18 cellular contexts compared by ENCODE assay signal in genomic region chr10:15124190-15124589, GRCh38. TPM values are rescaled to one million over a fixed set of nuclear protein-coding genes. Genes with fewer than 3 reads are reported as not detected.
DNase-seq lines count a peak whose midpoint lies in the region; ATAC-seq and TF ChIP-seq lines count a peak whose summit lies in the region.
"Had no signal": no experiment of that assay in that cellular context is flagged by ENCODE, and none has a peak within 500 bp of the region (broad histone marks: within the 10 kb centered on the region; RNA-seq: fewer than 3 reads in every experiment).

No MANE protein-coding gene starts in this region.

- no peak for TF ChIP-seq RAD21 in IMR-90 (IDR thresholded peaks at IDR 0.05; ENCODE audit: low read length)

- H2AK5ac ChIP-seq in IMR-90 (ENCODE audit: low read depth, low read length), result peak overlapping the region; percentile 44; the same call in 1 of the 2 replicates

- peak overlapping the region; percentile 56; the same call in 1 of the 2 replicates for H3K4ac ChIP-seq in IMR-90 (ENCODE audit: low read depth, low read length)

- no peak overlapping the region for H3K4me3 ChIP-seq in IMR-90 (ENCODE audit: insufficient read depth, low read depth, low read length)
- H3K4me3 ChIP-seq: body of pancreas had no signal

- no peak for TF ChIP-seq POLR2A in IMR-90 (IDR thresholded peaks at IDR 0.05; ENCODE audit: low read depth, low read length)

- no peak overlapping the region for H3K4me3 Mint-ChIP-seq in activated CD8-positive, alpha-beta memory T cell treated with anti-CD3 and anti-CD28 coated beads, Interleukin-2, amount 10 ng/mL, durations not matched to agents 7 days and 5 days
- H3K4me3 Mint-ChIP-seq in activated naive CD8-positive, alpha-beta T cell treated with anti-CD3 and anti-CD28 coated beads for 36 hours, result no peak overlapping the region
- no peak overlapping the region for H3K4me3 Mint-ChIP-seq in nephron progenitor cell
- H3K4me3 Mint-ChIP-seq: dendritic cell treated with granulocyte-macrophage colony-stimulating factor and Interleukin-4, amounts not matched to agents 40 ng/mL and 50 ng/mL, for 4 days had no signal

- no peaks in the 10 kb centered on the region for H3K9me3 Mint-ChIP-seq in activated CD8-positive, alpha-beta memory T cell treated with anti-CD3 and anti-CD28 coated beads, Interleukin-2, amount 10 ng/mL, durations not matched to agents 7 days and 5 days (ENCODE audit: low read depth)
- H3K9me3 Mint-ChIP-seq in activated naive CD8-positive, alpha-beta T cell treated with anti-CD3 and anti-CD28 coated beads for 36 hours, result no peaks in the 10 kb centered on the region
- peaks cover 4% of the 10 kb centered on the region for H3K9me3 Mint-ChIP-seq in nephron progenitor cell
- H3K9me3 Mint-ChIP-seq: dendritic cell treated with granulocyte-macrophage colony-stimulating factor and Interleukin-4, amounts not matched to agents 40 ng/mL and 50 ng/mL, for 4 days had no signal

- H4K8ac ChIP-seq in IMR-90 (ENCODE audit: low read depth in 2 of 2, low read length in 2 of 2), result peak overlapping the region in 1 of 2 experiments; percentile 59; a peak in 2 of 4 replicates

- H3K9me1 ChIP-seq in IMR-90 (ENCODE audit: insufficient read depth, low read length), result no peaks in the 10 kb centered on the region

- peak overlapping the region; percentile 32; the same call in 1 of the 2 replicates for H3K27ac ChIP-seq in IMR-90 (ENCODE audit: insufficient read depth, low read length)
- H3K27ac ChIP-seq: body of pancreas had no signal

- H3K36me3 ChIP-seq in IMR-90 (ENCODE audit: control insufficient read depth, insufficient read depth, low read length), result peaks cover 10% of the 10 kb centered on the region

- no peaks in the 10 kb centered on the region for H4K20me1 ChIP-seq in IMR-90 (ENCODE audit: insufficient read depth, low read length)

- no peak overlapping the region for H2AK9ac ChIP-seq in IMR-90 (replicated peaks; ENCODE audit: low read depth, low read length, poor library complexity)

- peaks cover 7% of the 10 kb centered on the region for H3K4me1 ChIP-seq in IMR-90 (ENCODE audit: control insufficient read depth, insufficient read depth, low read length)
- H3K4me1 ChIP-seq: body of pancreas had no signal

- H3K79me1 ChIP-seq in IMR-90 (ENCODE audit: low read depth in 1 of 2, low read length in 2 of 2), result peaks cover 2 to 11% of the 10 kb centered on the region in 2 experiments; a peak in 3 of 4 replicates

- TF ChIP-seq CTCF in IMR-90 (conservative IDR thresholded peaks at IDR 0.05; ENCODE audit: low read depth, low read length) (no peak), nephron progenitor cell (IDR thresholded peaks at IDR 0.05) (no peak)

- CTCF ChIA-PET in activated CD8-positive, alpha-beta memory T cell treated with anti-CD3 and anti-CD28 coated beads, Interleukin-2, amount 10 ng/mL, durations not matched to agents 7 days and 5 days (lab: Charles Lee), result interaction anchor here (1.7 to 1.8 kb wide), 2 partner anchors 18 kb away, joined by 4 to 8 read pairs; no protein-coding TSS in a partner anchor
- CTCF ChIA-PET in IMR-90 (lab: Yijun Ruan, JAX), result interaction anchor here (0.9 kb wide), 1 partner anchor 18 kb away, joined by 4 read pairs; no protein-coding TSS in a partner anchor

- peak overlapping the region; percentile 34 for H3K14ac ChIP-seq in IMR-90 (replicated peaks; ENCODE audit: low read depth, low read length)

- no peaks in the 10 kb centered on the region for H3K27me3 ChIP-seq in IMR-90 (ENCODE audit: control insufficient read depth, insufficient read depth, low read length)
- H3K27me3 ChIP-seq: body of pancreas had no signal

- H2AFZ ChIP-seq in IMR-90 (replicated peaks; ENCODE audit: low read length, poor library complexity), result no peak overlapping the region

- H2BK120ac ChIP-seq in IMR-90 (ENCODE audit: low read depth, low read length), result peak overlapping the region; percentile 78; the same call in 1 of the 2 replicates

- H3K36me3 Mint-ChIP-seq in activated CD8-positive, alpha-beta memory T cell treated with anti-CD3 and anti-CD28 coated beads, Interleukin-2, amount 10 ng/mL, durations not matched to agents 7 days and 5 days, result peaks cover 52% of the 10 kb centered on the region
- peaks cover 49% of the 10 kb centered on the region for H3K36me3 Mint-ChIP-seq in activated naive CD8-positive, alpha-beta T cell treated with anti-CD3 and anti-CD28 coated beads for 36 hours
- peaks cover 57% of the 10 kb centered on the region for H3K36me3 Mint-ChIP-seq in nephron progenitor cell (ENCODE audit: low read depth)

- no peaks in the 10 kb centered on the region for H3K9me3 ChIP-seq in IMR-90 (ENCODE audit: control insufficient read depth, insufficient read depth, low read length)
- H3K9me3 ChIP-seq: body of pancreas had no signal

- BruUV-seq in IMR-90 (replicated peaks; lab: Mats Ljungman, UMichigan), result no TSS peak

- H3K56ac ChIP-seq in IMR-90 (ENCODE audit: extremely low read depth, insufficient read depth, low read length), result no peak overlapping the region; the same call in 1 of the 2 replicates

- H3K4me2 ChIP-seq in IMR-90 (ENCODE audit: low read depth, low read length), result no peak overlapping the region

- intact Hi-C loops in IMR-90 (cut with micrococcal nuclease), result no loop called here

- H2BK20ac ChIP-seq in IMR-90 (ENCODE audit: low read depth, low read length), result peak overlapping the region; percentile 58

- H4K91ac ChIP-seq in IMR-90 (ENCODE audit: insufficient read depth, low read depth, low read length), result peak overlapping the region; percentile 40; the same call in 1 of the 2 replicates

- no peak overlapping the region; the same call in 1 of the 2 replicates for H3K23ac ChIP-seq in IMR-90 (ENCODE audit: low read depth, low read length)

- H4K5ac ChIP-seq in IMR-90 (ENCODE audit: low read depth, low read length), result peak overlapping the region; percentile 50; the same call in 1 of the 2 replicates

- H3K27ac Mint-ChIP-seq in activated CD8-positive, alpha-beta memory T cell treated with anti-CD3 and anti-CD28 coated beads, Interleukin-2, amount 10 ng/mL, durations not matched to agents 7 days and 5 days, result peak overlapping the region; percentile 52
- H3K27ac Mint-ChIP-seq in activated naive CD8-positive, alpha-beta T cell treated with anti-CD3 and anti-CD28 coated beads for 36 hours, result peak overlapping the region; percentile 62
- H3K27ac Mint-ChIP-seq in nephron progenitor cell, result peak overlapping the region; percentile 74
- H3K27ac Mint-ChIP-seq: dendritic cell treated with granulocyte-macrophage colony-stimulating factor and Interleukin-4, amounts not matched to agents 40 ng/mL and 50 ng/mL, for 4 days had no signal

- no peak overlapping the region for H3K9ac ChIP-seq in IMR-90 (ENCODE audit: low read depth, low read length)

- peak overlapping the region; percentile 83 for H2BK5ac ChIP-seq in IMR-90 (ENCODE audit: low read depth, low read length, poor library complexity, severe bottlenecking)

- H2BK15ac ChIP-seq in IMR-90 (ENCODE audit: low read depth, low read length), result peak overlapping the region; percentile 7; the same call in 1 of the 3 replicates

- POLR2A ChIA-PET in IMR-90 (lab: Charles Lee; ENCODE audit: unreplicated experiment), result no interaction called here

- DNase-seq in activated CD8-positive, alpha-beta memory T cell treated with anti-CD3 and anti-CD28 coated beads, Interleukin-2, amount 10 ng/mL, durations not matched to agents 7 days and 5 days, result no peak
- no peak for DNase-seq in activated CD8-positive, alpha-beta memory T cell treated with anti-CD3 and anti-CD28 coated beads, Interleukin-2, amount 50 U/mL, for 4 hours
- DNase-seq in IMR-90 (no peak), nephron progenitor cell (no peak), NCI-H1105 treated with DMSO at 0.1 percent for 48 hours (lab: John Stamatoyannopoulos, UW) (no peak)
- no peak for DNase-seq in activated naive CD8-positive, alpha-beta T cell treated with anti-CD3 and anti-CD28 coated beads for 36 hours
- no peak for DNase-seq in activated effector memory CD4-positive, alpha-beta T cell treated with Interleukin-2 at 50 U/mL for 16 hours
- DNase-seq: activated gamma-delta T cell, body of pancreas, erythroblast, NCI-H1694, NCI-H2227 treated with DMSO at 0.1 percent for 48 hours, occipital lobe, right cardiac atrium had no signal

- peaks cover 35% of the 10 kb centered on the region for H3K4me1 Mint-ChIP-seq in activated CD8-positive, alpha-beta memory T cell treated with anti-CD3 and anti-CD28 coated beads, Interleukin-2, amount 10 ng/mL, durations not matched to agents 7 days and 5 days
- peaks cover 19% of the 10 kb centered on the region for H3K4me1 Mint-ChIP-seq in activated naive CD8-positive, alpha-beta T cell treated with anti-CD3 and anti-CD28 coated beads for 36 hours
- H3K4me1 Mint-ChIP-seq in nephron progenitor cell, result no peaks in the 10 kb centered on the region

- WGBS in IMR-90 (ENCODE audit: extremely low coverage in 2 of 2, insufficient read length in 1 of 2), 2 experiments, result no CpG with 5 or more reads among the region's 9 CpGs

- H3K18ac ChIP-seq in IMR-90 (ENCODE audit: low read depth, low read length), result peak overlapping the region; percentile 39; the same call in 1 of the 2 replicates

- dilution Hi-C loops in IMR-90 (cut with HindIII; ENCODE audit: low sequenced_read_pairs, unreplicated experiment), result no loop called here

- no peak for ATAC-seq in activated CD8-positive, alpha-beta memory T cell treated with anti-CD3 and anti-CD28 coated beads, Interleukin-2, amount 10 ng/mL, durations not matched to agents 7 days and 5 days
- ATAC-seq in IMR-90 (ENCODE audit: low read depth), result no peak
- no peak for ATAC-seq in HG03159 (IDR thresholded peaks at IDR 0.05; ENCODE audit: unreplicated experiment)
- ATAC-seq: body of pancreas, HCT116, right cardiac atrium had no signal

- in situ Hi-C loops in IMR-90 (cut with MboI; ENCODE audit: low sequenced_read_pairs), result no loop called here

- H3K27me3 Mint-ChIP-seq in activated CD8-positive, alpha-beta memory T cell treated with anti-CD3 and anti-CD28 coated beads, Interleukin-2, amount 10 ng/mL, durations not matched to agents 7 days and 5 days, result no peaks in the 10 kb centered on the region
- no peaks in the 10 kb centered on the region for H3K27me3 Mint-ChIP-seq in activated naive CD8-positive, alpha-beta T cell treated with anti-CD3 and anti-CD28 coated beads for 36 hours
- H3K27me3 Mint-ChIP-seq in nephron progenitor cell (ENCODE audit: low read depth, poor library complexity), result no peaks in the 10 kb centered on the region
- H3K27me3 Mint-ChIP-seq: dendritic cell treated with granulocyte-macrophage colony-stimulating factor and Interleukin-4, amounts not matched to agents 40 ng/mL and 50 ng/mL, for 4 days had no signal

RNA-seq across cellular contexts. Expression of gene RPP38, which starts 27.0 kb away (rescaled TPM):
- 10 to 100 TPM; 17.2 to 22.3 TPM for total RNA-seq in activated CD8-positive, alpha-beta memory T cell treated with anti-CD3 and anti-CD28 coated beads, Interleukin-2, amount 10 ng/mL, durations not matched to agents 7 days and 5 days
- total RNA-seq in IMR-90 (2012; rRNA removed), result 12.4 and 13.1 TPM in 2 replicates
- polyA plus RNA-seq in IMR-90 (2012; rRNA removed), result 18.0 and 19.0 TPM in 2 replicates
- polyA plus RNA-seq in IMR-90 (2012; cell fraction: cytosol; rRNA removed), result 6.4 and 12.3 TPM in 2 replicates
- 3.0 and 6.7 TPM in 2 replicates for polyA plus RNA-seq in IMR-90 (2012; cell fraction: nucleus; rRNA removed; ENCODE audit: low replicate concordance)
- 10 to 100 TPM; 27.8 to 28.5 TPM for total RNA-seq in activated naive CD8-positive, alpha-beta T cell treated with anti-CD3 and anti-CD28 coated beads for 36 hours

RNA-seq across cellular contexts. Expression of gene ACBD7, which starts 35.6 kb away (rescaled TPM):
- total RNA-seq in activated CD8-positive, alpha-beta memory T cell treated with anti-CD3 and anti-CD28 coated beads, Interleukin-2, amount 10 ng/mL, durations not matched to agents 7 days and 5 days, result 1 to 10 TPM; 1.5 to 1.9 TPM
- 0.54 and 1.1 TPM in 2 replicates for total RNA-seq in IMR-90 (2012; rRNA removed)
- polyA plus RNA-seq in IMR-90 (2012; rRNA removed), result 0.26 and 0.29 TPM in 2 replicates
- polyA plus RNA-seq in IMR-90 (2012; cell fraction: cytosol; rRNA removed), result 0.04 and 0.05 TPM in 2 replicates
- 0.15 TPM in 1 of 2 replicates, not detected in the other for polyA plus RNA-seq in IMR-90 (2012; cell fraction: nucleus; rRNA removed; ENCODE audit: low replicate concordance)
- total RNA-seq in activated naive CD8-positive, alpha-beta T cell treated with anti-CD3 and anti-CD28 coated beads for 36 hours, result 1 to 10 TPM; 1.3 to 1.8 TPM
- total RNA-seq: body of pancreas, left lobe of liver, right cardiac atrium had no signal
- polyA plus RNA-seq: right cardiac atrium had no signal

RNA-seq across cellular contexts. Expression of gene NMT2, which starts 44.3 kb away (rescaled TPM):
- total RNA-seq in activated CD8-positive, alpha-beta memory T cell treated with anti-CD3 and anti-CD28 coated beads, Interleukin-2, amount 10 ng/mL, durations not matched to agents 7 days and 5 days, result 10 to 100 TPM; 21.3 to 31.7 TPM
- total RNA-seq in IMR-90 (2012; rRNA removed), result 41.0 and 51.9 TPM in 2 replicates
- polyA plus RNA-seq in IMR-90 (2012; rRNA removed), result 15.5 and 18.7 TPM in 2 replicates
- 5.5 and 9.5 TPM in 2 replicates for polyA plus RNA-seq in IMR-90 (2012; cell fraction: cytosol; rRNA removed)
- polyA plus RNA-seq in IMR-90 (2012; cell fraction: nucleus; rRNA removed; ENCODE audit: low replicate concordance), result 6.7 and 28.2 TPM in 2 replicates
- total RNA-seq in activated naive CD8-positive, alpha-beta T cell treated with anti-CD3 and anti-CD28 coated beads for 36 hours, result 10 to 100 TPM; 11.3 to 11.7 TPM
